Comparison of ENCODE assay signal across 1 cellular context in genomic region chr9:87786876-87787275, GRCh38.
TF ChIP-seq lines count a peak whose summit lies in the region.

No MANE protein-coding gene starts in this region.

TF ChIP-seq in H1, 55 proteins besides CTCF, POLR2A, EP300 and RAD21 (continued from another document):
- TF ChIP-seq TAF7 (optimal IDR thresholded peaks at IDR 0.05; ENCODE audit: borderline replicate concordance, low read depth, low read length), result no peak
